ENCODE assay signal across 32 cellular contexts in the genomic region with DNA sequence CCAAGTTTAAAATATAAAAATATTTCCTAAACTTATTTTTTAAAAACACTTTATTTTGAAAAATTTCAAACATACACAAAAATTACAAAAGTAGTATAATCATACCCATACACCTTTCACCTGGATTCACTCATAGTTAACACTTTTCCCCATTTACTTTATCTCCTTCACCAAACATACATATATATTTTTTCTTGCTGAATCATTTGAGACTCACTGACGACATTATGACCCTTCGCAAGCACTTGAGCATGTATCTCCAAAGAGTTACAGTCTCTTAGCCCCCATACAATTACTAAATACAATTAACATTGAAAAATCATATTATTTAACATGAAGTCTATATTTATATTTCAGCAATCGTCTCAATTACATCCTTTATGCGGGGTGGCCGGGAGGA. TPM values are rescaled to one million over a fixed set of nuclear protein-coding genes. Genes with fewer than 3 reads are reported as not detected.
"Had no signal": no experiment of that assay in that cellular context is flagged by ENCODE, and none has a peak within 500 bp of the region (broad histone marks: within the 10 kb centered on the region; RNA-seq: fewer than 3 reads in every experiment).

No MANE protein-coding gene starts in this region.

- H3K4me3 ChIP-seq: ascending aorta, PC-9 had no signal

- ATAC-seq: activated CD8-positive, alpha-beta T cell treated with anti-CD3 and anti-CD28 coated beads for 36 hours had no signal

- H3K36me3 ChIP-seq: ascending aorta had no signal

- H3K4me3 Mint-ChIP-seq: activated CD4-positive, alpha-beta T cell treated with anti-CD3 and anti-CD28 coated beads, Interleukin-2, amount 10 ng/mL, durations not matched to agents 24 days and 14 days; activated CD8-positive, alpha-beta T cell treated with anti-CD3 and anti-CD28 coated beads for 36 hours; activated naive CD4-positive, alpha-beta T cell treated with anti-CD3 and anti-CD28 coated beads, Interleukin-2, amount 50 U/mL, for 24 hours; activated naive CD8-positive, alpha-beta T cell treated with anti-CD3 and anti-CD28 coated beads, Interleukin-2, amount 10 ng/mL, durations not matched to agents 7 days and 5 days; IgD-negative memory B cell had no signal

- FAIRE-seq: RCC 7860 had no signal

- H3K4me1 Mint-ChIP-seq: activated naive CD4-positive, alpha-beta T cell treated with anti-CD3 and anti-CD28 coated beads, Interleukin-2, amount 50 U/mL, for 24 hours had no signal

- H3K27ac Mint-ChIP-seq: activated CD4-positive, alpha-beta T cell treated with anti-CD3 and anti-CD28 coated beads, Interleukin-2, amount 10 ng/mL, durations not matched to agents 24 days and 14 days; activated CD8-positive, alpha-beta T cell treated with anti-CD3 and anti-CD28 coated beads for 36 hours; activated naive CD4-positive, alpha-beta T cell treated with anti-CD3 and anti-CD28 coated beads, Interleukin-2, amount 50 U/mL, for 24 hours; activated naive CD8-positive, alpha-beta T cell treated with anti-CD3 and anti-CD28 coated beads, Interleukin-2, amount 10 ng/mL, durations not matched to agents 7 days and 5 days; activated T-helper 2 cell treated with anti-CD3 and anti-CD28 coated beads, Interferon-gamma antibody, Interleukin-2, Interleukin-4, amounts not matched to agents 10 μg/mL and 5 μg/mL and 100 μg/mL, durations not matched to agents 14 hours and 24 hours and 36 hours; IgD-negative memory B cell had no signal

- H3K9me3 Mint-ChIP-seq: activated T-helper 2 cell treated with anti-CD3 and anti-CD28 coated beads, Interferon-gamma antibody, Interleukin-2, Interleukin-4, amounts not matched to agents 10 μg/mL and 5 μg/mL and 100 μg/mL, durations not matched to agents 14 hours and 24 hours and 36 hours had no signal

- H3K27me3 ChIP-seq: ascending aorta had no signal

- H3K9me3 ChIP-seq: ascending aorta had no signal

- H3K36me3 Mint-ChIP-seq: activated naive CD4-positive, alpha-beta T cell treated with anti-CD3 and anti-CD28 coated beads, Interleukin-2, amount 50 U/mL, for 24 hours; activated naive CD8-positive, alpha-beta T cell treated with anti-CD3 and anti-CD28 coated beads, Interleukin-2, amount 10 ng/mL, durations not matched to agents 7 days and 5 days; IgD-negative memory B cell had no signal

- H3K4me1 ChIP-seq: ascending aorta had no signal

- H3K27ac ChIP-seq: ascending aorta, KMS-11, PC-9, RWPE1 had no signal

- DNase-seq: activated CD4-positive, alpha-beta T cell treated with anti-CD3 and anti-CD28 coated beads, Interleukin-2, amount 10 ng/mL, durations not matched to agents 24 days and 14 days; activated CD4-positive, alpha-beta T cell treated with anti-CD3 and anti-CD28 coated beads, Interleukin-2, amount 50 U/mL, for 4 hours; activated CD8-positive, alpha-beta T cell treated with anti-CD3 and anti-CD28 coated beads for 36 hours; activated gamma-delta T cell; activated naive CD4-positive, alpha-beta T cell treated with Interleukin-2 at 50 U/mL for 16 hours; activated naive CD8-positive, alpha-beta T cell treated with anti-CD3 and anti-CD28 coated beads, Interleukin-2, amount 10 ng/mL, durations not matched to agents 7 days and 5 days; activated T-cell treated with anti-CD3 and anti-CD28 coated beads, Interleukin-2, amount 50 U/mL, for 1 hour; amygdala; MV-4-11; NCI-H1092; NCI-H1436 treated with DMSO at 0.1 percent for 48 hours; NCI-H1694 treated with DMSO at 0.1 percent for 48 hours; NCI-H2029; NCI-H345; NCI-H524 treated with DMSO at 0.1 percent for 48 hours; NK-92 treated with Interleukin-12 subunit alpha and Interleukin-12 subunit beta, amount 100 ng/mL, for 24 hours; PC-9; Right ventricle myocardium superior; SW 1271; T-helper 1 cell; T-helper 2 cell; T1000 had no signal

- H3K27me3 Mint-ChIP-seq: activated CD4-positive, alpha-beta T cell treated with anti-CD3 and anti-CD28 coated beads, Interleukin-2, amount 10 ng/mL, durations not matched to agents 24 days and 14 days; IgD-negative memory B cell had no signal

RNA-seq across cellular contexts. Expression of a gene that starts 19.8 kb away (rescaled TPM):
- total RNA-seq: activated CD4-positive, alpha-beta T cell treated with anti-CD3 and anti-CD28 coated beads, Interleukin-2, amount 10 ng/mL, durations not matched to agents 24 days and 14 days; activated CD8-positive, alpha-beta memory T cell treated with anti-CD3 and anti-CD28 coated beads for 36 hours; activated CD8-positive, alpha-beta T cell treated with anti-CD3 and anti-CD28 coated beads for 36 hours; activated naive CD8-positive, alpha-beta T cell treated with anti-CD3 and anti-CD28 coated beads, Interleukin-2, amount 10 ng/mL, durations not matched to agents 7 days and 5 days; activated T-helper 2 cell treated with anti-CD3 and anti-CD28 coated beads, Interferon-gamma antibody, Interleukin-2, Interleukin-4, amounts not matched to agents 10 μg/mL and 5 μg/mL and 100 μg/mL, durations not matched to agents 14 hours and 24 hours and 36 hours; cardiac septum; NCI-H460; PC-9; Right ventricle myocardium superior had no signal
